Comparison of ENCODE assay signal across 1 cellular context in the genomic region with DNA sequence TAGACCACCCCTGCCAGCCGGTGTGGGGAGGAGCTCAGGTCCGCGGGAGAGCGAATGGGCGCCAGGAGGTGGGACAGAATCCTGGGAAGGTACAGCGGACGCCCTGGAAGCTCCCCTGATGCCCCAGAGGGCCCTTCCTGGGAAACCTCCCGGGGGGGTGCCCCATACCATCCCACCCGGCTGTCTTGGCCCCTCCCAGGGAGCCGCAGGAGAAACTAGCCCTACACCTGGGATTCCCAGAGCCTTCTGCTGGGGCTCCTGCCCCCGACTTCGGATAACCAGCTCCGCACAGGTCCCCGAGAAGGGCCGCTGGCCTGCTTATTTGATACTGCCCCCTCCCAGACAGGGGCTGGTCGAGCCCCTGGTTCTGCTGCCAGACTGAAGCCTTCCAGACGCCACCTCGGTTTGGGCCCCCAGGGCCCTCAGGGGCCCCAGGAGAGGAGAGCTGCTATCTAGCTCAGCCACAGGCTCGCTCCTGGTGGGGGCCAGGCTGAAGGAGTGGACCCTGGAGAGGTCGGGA.
TF ChIP-seq lines count a peak whose summit lies in the region.

No MANE protein-coding gene starts in this region.

TF ChIP-seq in neural cell, 6 proteins besides CTCF, POLR2A, EP300 and RAD21:
- TF ChIP-seq SMC3 (conservative IDR thresholded peaks at IDR 0.05; ENCODE audit: poor library complexity) (no peak), MXI1 (conservative IDR thresholded peaks at IDR 0.05; ENCODE audit: poor library complexity, severe bottlenecking) (no peak), EZH2 (IDR thresholded peaks at IDR 0.05; ENCODE audit: borderline replicate concordance, insufficient read depth, low read length, poor library complexity, severe bottlenecking) (peak; percentile 30)
